12 cellular contexts compared by ENCODE assay signal in genomic region chr7:100370303-100370702, GRCh38. TPM values are rescaled to one million over a fixed set of nuclear protein-coding genes. Genes with fewer than 3 reads are reported as not detected.
DNase-seq lines count a peak whose midpoint lies in the region; ATAC-seq and TF ChIP-seq lines count a peak whose summit lies in the region.
"Had no signal": no experiment of that assay in that cellular context is flagged by ENCODE, and none has a peak within 500 bp of the region (broad histone marks: within the 10 kb centered on the region; RNA-seq: fewer than 3 reads in every experiment).

No MANE protein-coding gene starts in this region.

- TF ChIP-seq CTCF in GM10248 (IDR thresholded peaks at IDR 0.05; ENCODE audit: control extremely low read depth, extremely low read depth, low read depth, missing control alignments) (no peak), transverse colon (IDR thresholded peaks at IDR 0.05) (no peak)

- POLR2A ChIA-PET in GM10248 (lab: Yijun Ruan, JAX): no interaction called here

- CTCF ChIA-PET in GM10248 (lab: Yijun Ruan, JAX): no interaction called here

- H3K9me3 ChIP-seq in transverse colon: no peaks in the 10 kb centered on the region

- no peak for DNase-seq in stimulated activated naive CD8-positive, alpha-beta T cell treated with anti-CD3 and anti-CD28 coated beads, Interleukin-15, Interleukin-2, amounts not matched to agents 100 U/mL and 50 U/mL, for 24 hours
- DNase-seq in iPS-NIHi7 (ENCODE audit: extremely low spot score) (peak; percentile 50), GM10248 (ENCODE audit: extremely low spot score) (no peak), SKM-1 (lab: John Stamatoyannopoulos, UW; ENCODE audit: unreplicated experiment) (no peak), transverse colon (no peak)
- DNase-seq: ACHN; activated CD8-positive, alpha-beta memory T cell treated with anti-CD3 and anti-CD28 coated beads, Interleukin-2, amount 10 ng/mL, durations not matched to agents 7 days and 5 days; DMS 273 treated with DMSO at 0.1 percent for 48 hours; HCEC 1CT; NCI-H524 had no signal

- no peaks in the 10 kb centered on the region for H3K9me3 Mint-ChIP-seq in stimulated activated naive CD8-positive, alpha-beta T cell treated with anti-CD3 and anti-CD28 coated beads, Interleukin-15, Interleukin-2, amounts not matched to agents 100 ng/mL and 50 ng/mL, for 24 hours

- H3K36me3 Mint-ChIP-seq in stimulated activated naive CD8-positive, alpha-beta T cell treated with anti-CD3 and anti-CD28 coated beads, Interleukin-15, Interleukin-2, amounts not matched to agents 100 ng/mL and 50 ng/mL, for 24 hours (ENCODE audit: low read depth): peaks cover 20% of the 10 kb centered on the region

- TF ChIP-seq EP300 in transverse colon (IDR thresholded peaks at IDR 0.05; ENCODE audit: low read depth): no peak

- peak overlapping the region in 2 of 4 donors; percentile 50 to 70 for H3K27ac ChIP-seq in transverse colon

- in situ Hi-C loops in transverse colon (cut with MboI; ENCODE audit: low pct_ligation_motif_present in 1 of 4, low pct_unique_long_range_greater_than_20kb in 1 of 4, low sequenced_read_pairs in 3 of 4): no loop called here

- WGBS in transverse colon (ENCODE audit: low coverage in 1 of 2), 2 donors: 29 to 63% methylated on average over 1 to 4 of the region's 4 CpGs

- H3K27me3 Mint-ChIP-seq in stimulated activated naive CD8-positive, alpha-beta T cell treated with anti-CD3 and anti-CD28 coated beads, Interleukin-15, Interleukin-2, amounts not matched to agents 100 ng/mL and 50 ng/mL, for 24 hours: no peaks in the 10 kb centered on the region
- H3K27me3 Mint-ChIP-seq: activated CD8-positive, alpha-beta memory T cell treated with anti-CD3 and anti-CD28 coated beads, Interleukin-2, amount 10 ng/mL, durations not matched to agents 7 days and 5 days had no signal

- no peak for ATAC-seq in stimulated activated naive CD8-positive, alpha-beta T cell treated with anti-CD3 and anti-CD28 coated beads, Interleukin-15, Interleukin-2, amounts not matched to agents 100 U/mL and 50 U/mL, for 24 hours
- ATAC-seq: activated CD8-positive, alpha-beta memory T cell treated with anti-CD3 and anti-CD28 coated beads, Interleukin-2, amount 10 ng/mL, durations not matched to agents 7 days and 5 days had no signal

- intact Hi-C loops in transverse colon (cut with DNase I; ENCODE audit: low total_unique reads): no loop called here

- no peak for TF ChIP-seq POLR2A in transverse colon (IDR thresholded peaks at IDR 0.05)

- H3K36me3 ChIP-seq in transverse colon: no peaks in the 10 kb centered on the region

- H3K4me3 ChIP-seq in transverse colon: no peak overlapping the region

- H3K27me3 ChIP-seq in transverse colon: no peaks in the 10 kb centered on the region

- no peak overlapping the region for H3K4me3 Mint-ChIP-seq in stimulated activated naive CD8-positive, alpha-beta T cell treated with anti-CD3 and anti-CD28 coated beads, Interleukin-15, Interleukin-2, amounts not matched to agents 100 ng/mL and 50 ng/mL, for 24 hours
- H3K4me3 Mint-ChIP-seq: activated CD8-positive, alpha-beta memory T cell treated with anti-CD3 and anti-CD28 coated beads, Interleukin-2, amount 10 ng/mL, durations not matched to agents 7 days and 5 days had no signal

- peaks cover 0 to 9% (median 0%) of the 10 kb centered on the region in 4 donors for H3K4me1 ChIP-seq in transverse colon

- peaks cover 77% of the 10 kb centered on the region for H3K4me1 Mint-ChIP-seq in stimulated activated naive CD8-positive, alpha-beta T cell treated with anti-CD3 and anti-CD28 coated beads, Interleukin-15, Interleukin-2, amounts not matched to agents 100 ng/mL and 50 ng/mL, for 24 hours (ENCODE audit: low read depth)

- peak overlapping the region; percentile 40 for H3K27ac Mint-ChIP-seq in stimulated activated naive CD8-positive, alpha-beta T cell treated with anti-CD3 and anti-CD28 coated beads, Interleukin-15, Interleukin-2, amounts not matched to agents 100 ng/mL and 50 ng/mL, for 24 hours

RNA-seq across cellular contexts. Expression of gene PILRA, which starts 3.0 kb away (rescaled TPM):
- 1 to 10 TPM in 2 of 4 donors, not detected in 2; 1.9 to 4.9 TPM for total RNA-seq in transverse colon
- total RNA-seq: dermis microvascular lymphatic vessel endothelial cell had no signal

RNA-seq across cellular contexts. Expression of gene PILRB, which starts 12.4 kb away (rescaled TPM):
- total RNA-seq in transverse colon: 100 to 1,000 TPM in 2 of 4 donors, 10 to 100 TPM in 2; 80.0 to 239 (median 113) TPM

RNA-seq across cellular contexts. Expression of gene ZCWPW1, which starts 58.2 kb away (rescaled TPM):
- 1 to 10 TPM in 1 of 4 donors, under 1 TPM in 2, not detected in 1; 0.68 to 2.4 (median 0.80) TPM for total RNA-seq in transverse colon

RNA-seq across cellular contexts. Expression of gene MEPCE, which starts 59.3 kb away (rescaled TPM):
- 10 to 100 TPM; 25.9 to 41.9 (median 30.5) TPM for total RNA-seq in transverse colon
